Comparison of ENCODE assay signal across 9 cellular contexts in genomic region chr14:103848720-103849077, GRCh38. TPM values are rescaled to one million over a fixed set of nuclear protein-coding genes. Genes with fewer than 3 reads are reported as not detected.
DNase-seq lines count a peak whose midpoint lies in the region; ATAC-seq and TF ChIP-seq lines count a peak whose summit lies in the region.
"Had no signal": no experiment of that assay in that cellular context is flagged by ENCODE, and none has a peak within 500 bp of the region (broad histone marks: within the 10 kb centered on the region; RNA-seq: fewer than 3 reads in every experiment).

No MANE protein-coding gene starts in this region.

- TF ChIP-seq CTCF in suprapubic skin (IDR thresholded peaks at IDR 0.05): no peak

- WGBS in suprapubic skin: 26% methylated on average over 11 of the region's 14 CpGs

- no peaks in the 10 kb centered on the region for H3K27me3 ChIP-seq in suprapubic skin

- no peaks in the 10 kb centered on the region for H3K27me3 Mint-ChIP-seq in central memory CD8-positive, alpha-beta T cell
- no peaks in the 10 kb centered on the region for H3K27me3 Mint-ChIP-seq in memory B cell

- peak overlapping the region; percentile 71 for H3K4me3 Mint-ChIP-seq in central memory CD8-positive, alpha-beta T cell
- peak overlapping the region; percentile 84 for H3K4me3 Mint-ChIP-seq in memory B cell

- peaks cover 7% of the 10 kb centered on the region for H3K36me3 Mint-ChIP-seq in central memory CD8-positive, alpha-beta T cell (ENCODE audit: insufficient read depth)
- no peaks in the 10 kb centered on the region for H3K36me3 Mint-ChIP-seq in memory B cell

- no peak overlapping the region for H3K27ac Mint-ChIP-seq in central memory CD8-positive, alpha-beta T cell (ENCODE audit: low read depth)
- H3K27ac Mint-ChIP-seq in memory B cell: peak overlapping the region; percentile 68

- peak overlapping the region; percentile 91 for H3K4me3 ChIP-seq in suprapubic skin

- no peak for TF ChIP-seq EP300 in suprapubic skin (IDR thresholded peaks at IDR 0.05)

- DNase-seq in DMS53 (lab: John Stamatoyannopoulos, UW): peak; percentile 43
- DNase-seq in DMS53 treated with DMSO at 0.1 percent for 48 hours (lab: John Stamatoyannopoulos, UW; ENCODE audit: unreplicated experiment): no peak
- no peak for DNase-seq in central memory CD8-positive, alpha-beta T cell (ENCODE audit: low spot score in 2 of 2)
- DNase-seq in memory B cell (ENCODE audit: low spot score in 2 of 2): no peak
- DNase-seq in suprapubic skin (ENCODE audit: low spot score in 2 of 2): peak; percentile 80 to 81
- DNase-seq in NCI-H1436 treated with DMSO at 0.1 percent for 48 hours (lab: John Stamatoyannopoulos, UW): no peak
- DNase-seq: 8988T had no signal

- H3K36me3 ChIP-seq in suprapubic skin: no peaks in the 10 kb centered on the region

- peak overlapping the region; percentile 90 for H3K27ac ChIP-seq in suprapubic skin

- no peak for TF ChIP-seq POLR2A in suprapubic skin (IDR thresholded peaks at IDR 0.05)

- no peaks in the 10 kb centered on the region for H3K9me3 Mint-ChIP-seq in central memory CD8-positive, alpha-beta T cell
- H3K9me3 Mint-ChIP-seq in memory B cell: no peaks in the 10 kb centered on the region

- H3K4me1 ChIP-seq in suprapubic skin: peaks cover 31% of the 10 kb centered on the region

- no peaks in the 10 kb centered on the region for H3K9me3 ChIP-seq in suprapubic skin

- peaks cover 9% of the 10 kb centered on the region for H3K4me1 Mint-ChIP-seq in central memory CD8-positive, alpha-beta T cell
- peaks cover 11% of the 10 kb centered on the region for H3K4me1 Mint-ChIP-seq in memory B cell

- no peak for ATAC-seq in central memory CD8-positive, alpha-beta T cell (replicated peaks; ENCODE audit: extremely low read depth, poor library complexity, severe bottlenecking)
- ATAC-seq in memory B cell (ENCODE audit: low read depth) (no peak), HG02981 (IDR thresholded peaks at IDR 0.05; ENCODE audit: unreplicated experiment) (no peak), GM18909 (IDR thresholded peaks at IDR 0.05; ENCODE audit: poor library complexity, unreplicated experiment) (no peak)

RNA-seq across cellular contexts. Expression of gene PPP1R13B, which starts 1.3 kb away (rescaled TPM):
- total RNA-seq in suprapubic skin: 10 to 100 TPM; 21.7 to 51.6 (median 36.4) TPM

Comparison
In these comparisons a context has a peak if more than half of its experiments do, and no peak if none do; other contexts are left out.
1. DNase-seq: peak in DMS53 (single experiment) and suprapubic skin (2 of 2); none in DMS53 treated with DMSO at 0.1 percent for 48 hours (single experiment), central memory CD8-positive, alpha-beta T cell (0 of 2), memory B cell (0 of 2) and NCI-H1436 treated with DMSO at 0.1 percent for 48 hours (single experiment).